Comparison of ENCODE assay signal across 18 cellular contexts in genomic region chr6:5199203-5200101, GRCh38.
A peak's percentile ranks its signal among the peaks of the same experiment; 100 is the strongest.
DNase-seq lines count a peak whose midpoint lies in the region; ATAC-seq and TF ChIP-seq lines count a peak whose summit lies in the region.
"Had no signal": no experiment of that assay in that cellular context is flagged by ENCODE, and none has a peak within 500 bp of the region (broad histone marks: within the 10 kb centered on the region; RNA-seq: fewer than 3 reads in every experiment).

No MANE protein-coding gene starts in this region.

- peak; percentile 91 to 92 for ATAC-seq in activated T-cell treated with anti-CD3 and anti-CD28 coated beads, Interleukin-2, amount 50 U/mL, for 72 hours (replicated peaks in 1 of 2)
- peak; percentile 90 for ATAC-seq in stimulated activated naive CD8-positive, alpha-beta T cell treated with anti-CD3 and anti-CD28 coated beads, Interleukin-15, amount 100 ng/mL, for 72 hours
- no peak for ATAC-seq in GM21390 (IDR thresholded peaks at IDR 0.05; ENCODE audit: unreplicated experiment)

- H3F3A ChIP-seq in PC-9 (ENCODE audit: insufficient read depth, low read depth): no peaks in the 10 kb centered on the region

- H3K4me3 Mint-ChIP-seq in activated CD4-positive, alpha-beta memory T cell treated with anti-CD3 and anti-CD28 coated beads for 36 hours: no peak overlapping the region
- no peak overlapping the region for H3K4me3 Mint-ChIP-seq in activated CD4-positive, alpha-beta memory T cell treated with anti-CD3 and anti-CD28 coated beads, Interleukin-2, amount 10 ng/mL, durations not matched to agents 7 days and 5 days
- peak overlapping the region; percentile 27 to 66 for H3K4me3 Mint-ChIP-seq in activated T-cell treated with anti-CD3 and anti-CD28 coated beads, Interleukin-2, amount 50 U/mL, for 72 hours
- H3K4me3 Mint-ChIP-seq in stimulated activated naive CD8-positive, alpha-beta T cell treated with anti-CD3 and anti-CD28 coated beads, Interleukin-15, amount 100 ng/mL, for 72 hours: peak overlapping the region in 1 of 2 donors; percentile 6
- H3K4me3 Mint-ChIP-seq: CD14-positive monocyte had no signal

- no peaks in the 10 kb centered on the region for H3K9me3 ChIP-seq in PC-9 (ENCODE audit: insufficient read depth, low read depth)

- peaks cover 25% of the 10 kb centered on the region for H3K4me1 Mint-ChIP-seq in activated CD4-positive, alpha-beta memory T cell treated with anti-CD3 and anti-CD28 coated beads for 36 hours (ENCODE audit: low read depth)
- H3K4me1 Mint-ChIP-seq in activated CD4-positive, alpha-beta memory T cell treated with anti-CD3 and anti-CD28 coated beads, Interleukin-2, amount 10 ng/mL, durations not matched to agents 7 days and 5 days: peaks cover 15% of the 10 kb centered on the region
- peaks cover 26% of the 10 kb centered on the region for H3K4me1 Mint-ChIP-seq in activated T-cell treated with anti-CD3 and anti-CD28 coated beads, Interleukin-2, amount 50 U/mL, for 72 hours (ENCODE audit: low read depth)
- no peaks in the 10 kb centered on the region for H3K4me1 Mint-ChIP-seq in stimulated activated naive CD8-positive, alpha-beta T cell treated with anti-CD3 and anti-CD28 coated beads, Interleukin-15, amount 100 ng/mL, for 72 hours

- intact Hi-C loops in activated CD4-positive, alpha-beta memory T cell treated with anti-CD3 and anti-CD28 coated beads for 36 hours (cut with micrococcal nuclease): loop anchor here (1.0 kb wide), 6 partner anchors 25 to 199 kb away; partner anchors contain the start of gene LYRM4
- intact Hi-C loops in PC-9 (cut with micrococcal nuclease; ENCODE audit: unreplicated experiment): no loop called here

- no peaks in the 10 kb centered on the region; the same call in 1 of the 2 replicates for H3K9me2 ChIP-seq in PC-9 (ENCODE audit: insufficient read depth)

- peaks cover 11% of the 10 kb centered on the region for H3K36me3 Mint-ChIP-seq in activated CD4-positive, alpha-beta memory T cell treated with anti-CD3 and anti-CD28 coated beads for 36 hours
- H3K36me3 Mint-ChIP-seq in activated CD4-positive, alpha-beta memory T cell treated with anti-CD3 and anti-CD28 coated beads, Interleukin-2, amount 10 ng/mL, durations not matched to agents 7 days and 5 days (ENCODE audit: low read depth): no peaks in the 10 kb centered on the region
- peaks cover 3 to 6% of the 10 kb centered on the region in 2 donors for H3K36me3 Mint-ChIP-seq in activated T-cell treated with anti-CD3 and anti-CD28 coated beads, Interleukin-2, amount 50 U/mL, for 72 hours (ENCODE audit: insufficient read depth in 2 of 2)

- H3K27me3 ChIP-seq in PC-9 (ENCODE audit: insufficient read depth, low read depth): no peaks in the 10 kb centered on the region

- H3K27ac Mint-ChIP-seq in activated CD4-positive, alpha-beta memory T cell treated with anti-CD3 and anti-CD28 coated beads for 36 hours: peak overlapping the region; percentile 21
- H3K27ac Mint-ChIP-seq in activated CD4-positive, alpha-beta memory T cell treated with anti-CD3 and anti-CD28 coated beads, Interleukin-2, amount 10 ng/mL, durations not matched to agents 7 days and 5 days: no peak overlapping the region
- peak overlapping the region; percentile 65 for H3K27ac Mint-ChIP-seq in activated T-cell treated with anti-CD3 and anti-CD28 coated beads, Interleukin-2, amount 50 U/mL, for 72 hours
- H3K27ac Mint-ChIP-seq in stimulated activated naive CD8-positive, alpha-beta T cell treated with anti-CD3 and anti-CD28 coated beads, Interleukin-15, amount 100 ng/mL, for 72 hours: peak overlapping the region in 1 of 2 donors; percentile 85
- H3K27ac Mint-ChIP-seq: CD14-positive monocyte had no signal

- no peaks in the 10 kb centered on the region for H4K20me1 ChIP-seq in PC-9 (ENCODE audit: insufficient read depth)

- H3K36me3 ChIP-seq in PC-9 (ENCODE audit: low read depth): no peaks in the 10 kb centered on the region

- DNase-seq in activated CD4-positive, alpha-beta memory T cell treated with anti-CD3 and anti-CD28 coated beads for 36 hours: peak; percentile 35
- no peak for DNase-seq in activated CD4-positive, alpha-beta memory T cell treated with anti-CD3 and anti-CD28 coated beads, Interleukin-2, amount 10 ng/mL, durations not matched to agents 7 days and 5 days
- peak; percentile 18 for DNase-seq in stimulated activated CD4-positive, alpha-beta T cell treated with anti-CD3 and anti-CD28 coated beads, Interleukin-1b, Interleukin-23, amount 100 ng/mL, for 48 hours
- DNase-seq in stimulated activated CD4-positive, alpha-beta T cell treated with anti-CD3 and anti-CD28 coated beads, Interleukin-4, amount 100 ng/mL, for 4 hours: no peak
- peak; percentile 33 to 35 for DNase-seq in activated T-cell treated with anti-CD3 and anti-CD28 coated beads, Interleukin-2, amount 50 U/mL, for 72 hours
- DNase-seq in stimulated activated naive CD8-positive, alpha-beta T cell treated with anti-CD3 and anti-CD28 coated beads, Interleukin-15, amount 100 ng/mL, for 72 hours: peak in 1 of 2 donors; percentile 15
- DNase-seq in PC-9: no peak
- DNase-seq: COR-L47, DMS153, EL, H7, NCI-H1417, NCI-H1930, NCI-H2171, NCI-H510A treated with DMSO at 0.1 percent for 48 hours had no signal

- no peak for TF ChIP-seq CTCF in PC-9 (conservative IDR thresholded peaks at IDR 0.05)

- H3K9me3 Mint-ChIP-seq in activated CD4-positive, alpha-beta memory T cell treated with anti-CD3 and anti-CD28 coated beads for 36 hours: no peaks in the 10 kb centered on the region
- no peaks in the 10 kb centered on the region for H3K9me3 Mint-ChIP-seq in activated CD4-positive, alpha-beta memory T cell treated with anti-CD3 and anti-CD28 coated beads, Interleukin-2, amount 10 ng/mL, durations not matched to agents 7 days and 5 days
- H3K9me3 Mint-ChIP-seq in activated T-cell treated with anti-CD3 and anti-CD28 coated beads, Interleukin-2, amount 50 U/mL, for 72 hours: no peaks in the 10 kb centered on the region
- peaks cover 0 to 6% of the 10 kb centered on the region in 2 donors for H3K9me3 Mint-ChIP-seq in stimulated activated naive CD8-positive, alpha-beta T cell treated with anti-CD3 and anti-CD28 coated beads, Interleukin-15, amount 100 ng/mL, for 72 hours
- H3K9me3 Mint-ChIP-seq: CD14-positive monocyte had no signal

- POLR2A ChIA-PET in activated CD4-positive, alpha-beta memory T cell treated with anti-CD3 and anti-CD28 coated beads for 36 hours (lab: Charles Lee): interaction anchor here (1.0 to 1.4 kb wide), 4 partner anchors 27 to 103 kb away, joined by 3 to 9 read pairs (median 4); partner anchors contain the start of genes FARS2 and LYRM4
- POLR2A ChIA-PET in activated CD4-positive, alpha-beta memory T cell treated with anti-CD3 and anti-CD28 coated beads, Interleukin-2, amount 10 ng/mL, durations not matched to agents 7 days and 5 days (lab: Charles Lee): no interaction called here
- POLR2A ChIA-PET in PC-9 (lab: Charles Lee; ENCODE audit: unreplicated experiment): no interaction called here

- H2AFZ ChIP-seq in PC-9: no peak overlapping the region

- H3K4me1 ChIP-seq in PC-9 (replicated peaks; ENCODE audit: insufficient read depth): no peaks in the 10 kb centered on the region

- no peaks in the 10 kb centered on the region for H3K27me3 Mint-ChIP-seq in activated CD4-positive, alpha-beta memory T cell treated with anti-CD3 and anti-CD28 coated beads for 36 hours
- no peaks in the 10 kb centered on the region for H3K27me3 Mint-ChIP-seq in activated CD4-positive, alpha-beta memory T cell treated with anti-CD3 and anti-CD28 coated beads, Interleukin-2, amount 10 ng/mL, durations not matched to agents 7 days and 5 days
- H3K27me3 Mint-ChIP-seq in activated T-cell treated with anti-CD3 and anti-CD28 coated beads, Interleukin-2, amount 50 U/mL, for 72 hours (ENCODE audit: low read depth): no peaks in the 10 kb centered on the region
- H3K27me3 Mint-ChIP-seq in stimulated activated naive CD8-positive, alpha-beta T cell treated with anti-CD3 and anti-CD28 coated beads, Interleukin-15, amount 100 ng/mL, for 72 hours: no peaks in the 10 kb centered on the region

- CTCF ChIA-PET in activated CD4-positive, alpha-beta memory T cell treated with anti-CD3 and anti-CD28 coated beads for 36 hours (lab: Charles Lee): interaction anchor here (0.7 to 4.0 kb wide), 5 partner anchors 25 to 180 kb away, joined by 3 to 14 read pairs (median 4); no protein-coding TSS in a partner anchor
- CTCF ChIA-PET in activated CD4-positive, alpha-beta memory T cell treated with anti-CD3 and anti-CD28 coated beads, Interleukin-2, amount 10 ng/mL, durations not matched to agents 7 days and 5 days (lab: Charles Lee): interaction anchor here (0.9 to 1.3 kb wide), 2 partner anchors 25 to 56 kb away, joined by 3 read pairs; no protein-coding TSS in a partner anchor
- CTCF ChIA-PET in PC-9 (lab: Charles Lee): no interaction called here

- no peak overlapping the region for H3K27ac ChIP-seq in PC-9
- H3K27ac ChIP-seq: KMS-11 had no signal

- H3K79me2 ChIP-seq in PC-9 (ENCODE audit: low read depth): no peaks in the 10 kb centered on the region

- H3K4me3 ChIP-seq in PC-9: no peak overlapping the region

- no TSS peak for BruUV-seq in PC-9 (replicated peaks; lab: Mats Ljungman, UMichigan)

- no peak overlapping the region for H3K4me2 ChIP-seq in PC-9
- H3K4me2 ChIP-seq: KMS-11 had no signal

Comparison
In these comparisons a context has a peak if more than half of its experiments do, and no peak if none do; other contexts are left out.
1. DNase-seq: peak in activated CD4-positive, alpha-beta memory T cell treated with anti-CD3 and anti-CD28 coated beads for 36 hours (single experiment), stimulated activated CD4-positive, alpha-beta T cell treated with anti-CD3 and anti-CD28 coated beads, Interleukin-1b, Interleukin-23, amount 100 ng/mL, for 48 hours (single experiment) and activated T-cell treated with anti-CD3 and anti-CD28 coated beads, Interleukin-2, amount 50 U/mL, for 72 hours (2 of 2); none in activated CD4-positive, alpha-beta memory T cell treated with anti-CD3 and anti-CD28 coated beads, Interleukin-2, amount 10 ng/mL, durations not matched to agents 7 days and 5 days (single experiment), stimulated activated CD4-positive, alpha-beta T cell treated with anti-CD3 and anti-CD28 coated beads, Interleukin-4, amount 100 ng/mL, for 4 hours (0 of 2) and PC-9 (0 of 2).
2. H3K4me3 Mint-ChIP-seq: peak in activated T-cell treated with anti-CD3 and anti-CD28 coated beads, Interleukin-2, amount 50 U/mL, for 72 hours (2 of 2); none in activated CD4-positive, alpha-beta memory T cell treated with anti-CD3 and anti-CD28 coated beads for 36 hours (single experiment) and activated CD4-positive, alpha-beta memory T cell treated with anti-CD3 and anti-CD28 coated beads, Interleukin-2, amount 10 ng/mL, durations not matched to agents 7 days and 5 days (single experiment).